Comparison of ENCODE assay signal across 8 cellular contexts in the genomic region with DNA sequence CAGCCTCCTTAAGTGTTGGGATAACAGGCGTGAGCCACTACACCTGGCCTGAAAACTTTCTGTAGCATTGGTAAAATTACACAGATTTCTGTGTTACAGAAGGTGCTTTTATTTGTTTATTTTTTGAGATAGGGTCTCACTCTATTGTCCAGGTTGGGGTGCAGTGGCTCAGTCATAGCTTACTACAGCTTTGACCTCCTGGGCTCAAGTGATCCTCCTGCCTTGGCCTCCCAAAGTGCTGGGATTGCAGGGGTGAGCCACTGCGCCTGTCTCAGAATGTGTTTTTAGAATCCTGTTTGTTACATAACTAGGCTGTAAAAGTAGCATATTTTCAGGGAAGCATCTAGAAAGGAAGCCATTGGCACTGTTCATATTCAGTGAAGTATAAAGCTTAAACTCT.
"Had no signal": no experiment of that assay in that cellular context is flagged by ENCODE, and none has a peak within 500 bp of the region (broad histone marks: within the 10 kb centered on the region; RNA-seq: fewer than 3 reads in every experiment).

No MANE protein-coding gene starts in this region.

- H3K4me3 ChIP-seq: GM12878 had no signal

- DNase-seq: GDM1, GF-D8 had no signal

- ATAC-seq: GM12878 had no signal

- FAIRE-seq: G401.6, GM12878, GM12891, GM12892, GM18507, GM19239 had no signal
